7 cellular contexts compared by ENCODE assay signal in the genomic region with DNA sequence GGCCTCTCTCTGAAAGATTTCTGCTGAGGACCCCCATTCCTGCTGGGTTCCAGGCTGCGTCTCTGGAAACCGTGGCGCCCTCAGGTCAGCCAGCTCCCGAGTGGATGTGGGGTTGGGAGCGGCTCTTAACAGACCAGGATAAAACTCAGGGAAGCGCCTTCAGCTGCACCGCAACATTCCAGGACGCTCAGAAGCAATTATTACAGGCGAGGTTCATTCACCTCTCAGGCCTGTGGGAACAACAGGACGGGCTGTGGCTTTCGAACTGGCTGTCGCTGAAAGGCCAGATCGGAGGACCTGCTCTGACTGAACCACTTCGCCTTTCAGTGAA. TPM values are rescaled to one million over a fixed set of nuclear protein-coding genes. Genes with fewer than 3 reads are reported as not detected.
DNase-seq lines count a peak whose midpoint lies in the region; ATAC-seq, FAIRE-seq and TF ChIP-seq lines count a peak whose summit lies in the region.

No MANE protein-coding gene starts in this region.

- H3K9me3 ChIP-seq in HUES64 (ENCODE audit: insufficient read depth, low read depth, low read length) (no peaks in the 10 kb centered on the region), astrocyte (ENCODE audit: insufficient read depth, low read depth, low read length) (no peaks in the 10 kb centered on the region), subcutaneous abdominal adipose tissue (ENCODE audit: control insufficient read depth in 5 of 5, low read length in 5 of 5) (no peaks in the 10 kb centered on the region)

- WGBS in HUES64, result 22% methylated on average over 14 of the region's 14 CpGs

- DNase-seq in astrocyte (ENCODE audit: low read depth), result no peak
- DNase-seq in left colon, result no peak
- no peak for DNase-seq in RPMI8226
- DNase-seq in amniotic stem cell (lab: John Stamatoyannopoulos, UW), result no peak

- peak overlapping the region; percentile 99 for H2AFZ ChIP-seq in astrocyte (ENCODE audit: low read depth, low read length)

- peaks cover 6% of the 10 kb centered on the region; the same call in 1 of the 2 replicates for H3K4me1 ChIP-seq in HUES64 (ENCODE audit: insufficient read depth, low read length)
- H3K4me1 ChIP-seq in astrocyte (ENCODE audit: insufficient read depth, low read length), result peaks cover 6% of the 10 kb centered on the region
- peaks cover 3 to 18% (median 18%) of the 10 kb centered on the region in 5 donors for H3K4me1 ChIP-seq in subcutaneous abdominal adipose tissue (ENCODE audit: control insufficient read depth in 5 of 5, insufficient read depth in 5 of 5, low read length in 5 of 5)

- H3K4me3 Mint-ChIP-seq in astrocyte (ENCODE audit: unreplicated experiment), result peak overlapping the region; percentile 93

- peaks cover 6% of the 10 kb centered on the region for H4K20me1 ChIP-seq in astrocyte (ENCODE audit: insufficient read depth, low read length)

- H3K4me3 ChIP-seq in HUES64 (ENCODE audit: low read length) (peak overlapping the region; percentile 82), astrocyte (ENCODE audit: insufficient read depth, low read depth, low read length) (peak overlapping the region; percentile 90), subcutaneous abdominal adipose tissue (ENCODE audit: low read depth in 1 of 5, low read length in 5 of 5) (peak overlapping the region; percentile 77 to 87 (median 81))

- H3K4me1 Mint-ChIP-seq in astrocyte (ENCODE audit: low read depth, unreplicated experiment), result peaks cover 7% of the 10 kb centered on the region

- H3K9ac ChIP-seq in HUES64 (ENCODE audit: low read depth, low read length) (peak overlapping the region; percentile 46), astrocyte (ENCODE audit: low read length) (peak overlapping the region; percentile 87), subcutaneous abdominal adipose tissue (ENCODE audit: low read length in 5 of 5) (peak overlapping the region in 4 of 5 donors; percentile 51 to 88 (median 82))

- ATAC-seq in left colon (peak; percentile 60), GM18873 (IDR thresholded peaks at IDR 0.05; ENCODE audit: low FRiP score, unreplicated experiment) (no peak)

- intact Hi-C loops in left colon (cut with DNase I, micrococcal nuclease), result no loop called here

- peak overlapping the region; percentile 96 for H3K4me2 ChIP-seq in astrocyte (ENCODE audit: low read length)

- no peak for TF ChIP-seq CTCF in astrocyte (IDR thresholded peaks at IDR 0.05; ENCODE audit: insufficient read depth, low read depth, low read length)

- no peak overlapping the region for H3K27ac Mint-ChIP-seq in astrocyte (ENCODE audit: unreplicated experiment)

- peaks cover 22% of the 10 kb centered on the region for H3K27me3 Mint-ChIP-seq in astrocyte (ENCODE audit: low read depth, unreplicated experiment)

- peaks cover 44% of the 10 kb centered on the region for H3K79me2 ChIP-seq in astrocyte (ENCODE audit: insufficient read depth, low read length)

- FAIRE-seq in astrocyte (lab: Jason Lieb, UNC), result no peak

- H3K9me3 Mint-ChIP-seq in astrocyte (ENCODE audit: unreplicated experiment), result peaks cover 2% of the 10 kb centered on the region

- H3K27me3 ChIP-seq in HUES64 (ENCODE audit: insufficient read depth, low read length) (peaks cover 27% of the 10 kb centered on the region), astrocyte (ENCODE audit: insufficient read depth, low read length) (peaks cover 4% of the 10 kb centered on the region), subcutaneous abdominal adipose tissue (ENCODE audit: control insufficient read depth in 5 of 5, insufficient read depth in 4 of 5, low read length in 5 of 5) (no peaks in the 10 kb centered on the region)

- H3K27ac ChIP-seq in HUES64 (ENCODE audit: low read depth, low read length) (no peak overlapping the region), astrocyte (ENCODE audit: low read depth, low read length) (peak overlapping the region; percentile 68), subcutaneous abdominal adipose tissue (ENCODE audit: low read depth, low read length) (peak overlapping the region; percentile 69)

- no peaks in the 10 kb centered on the region for H3K36me3 ChIP-seq in HUES64 (ENCODE audit: insufficient read depth, low read length)
- no peaks in the 10 kb centered on the region for H3K36me3 ChIP-seq in astrocyte (ENCODE audit: insufficient read depth, low read length)
- no peaks in the 10 kb centered on the region for H3K36me3 ChIP-seq in subcutaneous abdominal adipose tissue (ENCODE audit: control insufficient read depth in 5 of 5, insufficient read depth in 5 of 5, low read length in 5 of 5)

- peaks cover 2% of the 10 kb centered on the region for H3K36me3 Mint-ChIP-seq in astrocyte (ENCODE audit: low read depth, unreplicated experiment)

RNA-seq across cellular contexts. Expression of gene GAS2L3, which starts 0.4 kb away (rescaled TPM):
- 7.7 TPM for polyA plus RNA-seq in HUES64 (2013, experiment 1 of 2)
- 15.8 TPM for polyA plus RNA-seq in HUES64 (2013, experiment 2 of 2)
- total RNA-seq in astrocyte (3.4 and 5.2 TPM in 2 replicates), left colon (10 to 100 TPM; 16.0 to 26.6 TPM)
